Comparison of ENCODE assay signal across 38 cellular contexts in genomic region chr9:76999261-76999660, GRCh38. TPM values are rescaled to one million over a fixed set of nuclear protein-coding genes. Genes with fewer than 3 reads are reported as not detected.
"Had no signal": no experiment of that assay in that cellular context is flagged by ENCODE, and none has a peak within 500 bp of the region (broad histone marks: within the 10 kb centered on the region; RNA-seq: fewer than 3 reads in every experiment).

No MANE protein-coding gene starts in this region.

- H3K4me1 ChIP-seq: adrenal gland, ascending aorta, body of pancreas, breast epithelium had no signal

- H3K9me3 ChIP-seq: adrenal gland, ascending aorta, body of pancreas, breast epithelium had no signal

- H3K36me3 ChIP-seq: adrenal gland, ascending aorta, brain microvascular endothelial cell, breast epithelium, cardiac muscle cell had no signal

- H3K27me3 ChIP-seq: adrenal gland, ascending aorta, body of pancreas, brain microvascular endothelial cell, breast epithelium, cardiac muscle cell had no signal

- H3K27ac ChIP-seq: adrenal gland, ascending aorta, body of pancreas, brain microvascular endothelial cell, breast epithelium, cardiac muscle cell had no signal

- ATAC-seq: activated naive CD4-positive, alpha-beta T cell treated with anti-CD3 and anti-CD28 coated beads, Interleukin-2, amount 50 U/mL, for 72 hours; activated naive CD8-positive, alpha-beta T cell treated with anti-CD3 and anti-CD28 coated beads, Interleukin-2, amount 50 U/mL, for 24 hours; activated T-cell treated with anti-CD3 and anti-CD28 coated beads, Interleukin-2, amount 50 U/mL, for 4 hours; activated T-cell treated with anti-CD3 and anti-CD28 coated beads, Interleukin-2, amount 50 U/mL, for 72 hours; activated T-helper 17 cell treated with anti-CD3 and anti-CD28 coated beads, Interleukin-2, amount 50 U/mL, for 72 hours; body of pancreas had no signal

- DNase-seq: activated effector memory CD4-positive, alpha-beta T cell treated with anti-CD3 and anti-CD28 coated beads, Interleukin-2, amount 50 U/mL, for 16 hours; activated effector memory CD4-positive, alpha-beta T cell treated with Interleukin-2 at 50 U/mL for 16 hours; activated gamma-delta T cell; activated gamma-delta T cell treated with Interleukin-2 at 50 U/mL for 16 hours; activated naive CD4-positive, alpha-beta T cell; activated naive CD4-positive, alpha-beta T cell treated with anti-CD3 and anti-CD28 coated beads for 36 hours; activated naive CD4-positive, alpha-beta T cell treated with anti-CD3 and anti-CD28 coated beads, Interleukin-2, amount 10 ng/mL, durations not matched to agents 7 days and 5 days; activated naive CD4-positive, alpha-beta T cell treated with anti-CD3 and anti-CD28 coated beads, Interleukin-2, amount 50 U/mL, for 16 hours; activated naive CD4-positive, alpha-beta T cell treated with Interleukin-2 at 50 U/mL for 16 hours; activated naive CD8-positive, alpha-beta T cell treated with anti-CD3 and anti-CD28 coated beads for 36 hours; activated naive CD8-positive, alpha-beta T cell treated with anti-CD3 and anti-CD28 coated beads, Interleukin-2, amount 10 ng/mL, durations not matched to agents 7 days and 5 days; activated naive CD8-positive, alpha-beta T cell treated with anti-CD3 and anti-CD28 coated beads, Interleukin-2, amount 50 U/mL, for 24 hours; activated T-cell treated with anti-CD3 and anti-CD28 coated beads, Interleukin-2, amount 50 U/mL, for 1 hour; activated T-cell treated with anti-CD3 and anti-CD28 coated beads, Interleukin-2, amount 50 U/mL, for 24 hours; activated T-cell treated with anti-CD3 and anti-CD28 coated beads, Interleukin-2, amount 50 U/mL, for 4 hours; activated T-cell treated with anti-CD3 and anti-CD28 coated beads, Interleukin-2, amount 50 U/mL, for 48 hours; activated T-cell treated with anti-CD3 and anti-CD28 coated beads, Interleukin-2, amount 50 U/mL, for 72 hours; adrenal gland; amniotic stem cell; amygdala; anterior cingulate cortex; aorta; body of pancreas; brain microvascular endothelial cell; caudate nucleus; central memory CD4-positive, alpha-beta T cell; cerebellar nuclear complex had no signal

- H3K4me3 ChIP-seq: adrenal gland, ascending aorta, body of pancreas, breast epithelium, cardiac muscle cell had no signal

RNA-seq across cellular contexts. Expression of gene FOXB2, which starts 20.2 kb away (rescaled TPM):
- total RNA-seq: activated naive CD4-positive, alpha-beta T cell treated with anti-CD3 and anti-CD28 coated beads for 36 hours; activated naive CD4-positive, alpha-beta T cell treated with anti-CD3 and anti-CD28 coated beads, Interleukin-2, amount 50 U/mL, for 72 hours; activated naive CD8-positive, alpha-beta T cell treated with anti-CD3 and anti-CD28 coated beads for 36 hours; activated naive CD8-positive, alpha-beta T cell treated with anti-CD3 and anti-CD28 coated beads, Interleukin-2, amount 10 ng/mL, durations not matched to agents 7 days and 5 days; activated T-cell treated with anti-CD3 and anti-CD28 coated beads, Interleukin-2, amount 50 U/mL, for 4 hours; activated T-cell treated with anti-CD3 and anti-CD28 coated beads, Interleukin-2, amount 50 U/mL, for 72 hours; activated T-helper 1 cell treated with anti-CD3 and anti-CD28 coated beads, Interleukin-12 subunit alpha, Interleukin-12 subunit beta, Interleukin-2, Interleukin-4 antibody, amounts not matched to agents 30 ng/mL and 10 ng/mL and 1 ng/mL, durations not matched to agents 14 hours and 24 hours and 36 hours; activated T-helper 17 cell treated with anti-CD3 and anti-CD28 coated beads, Interleukin-2, amount 50 U/mL, for 72 hours; activated T-helper 2 cell treated with anti-CD3 and anti-CD28 coated beads, Interferon-gamma antibody, Interleukin-2, Interleukin-4, amounts not matched to agents 10 μg/mL and 5 μg/mL and 100 μg/mL, durations not matched to agents 14 hours and 24 hours and 36 hours; adrenal gland; aorta; ascending aorta; astrocyte; body of pancreas; breast epithelium; bronchial epithelial cell; cardiac muscle cell; cerebellum; chondrocyte had no signal
